ENCODE assay signal across 8 cellular contexts in the genomic region with DNA sequence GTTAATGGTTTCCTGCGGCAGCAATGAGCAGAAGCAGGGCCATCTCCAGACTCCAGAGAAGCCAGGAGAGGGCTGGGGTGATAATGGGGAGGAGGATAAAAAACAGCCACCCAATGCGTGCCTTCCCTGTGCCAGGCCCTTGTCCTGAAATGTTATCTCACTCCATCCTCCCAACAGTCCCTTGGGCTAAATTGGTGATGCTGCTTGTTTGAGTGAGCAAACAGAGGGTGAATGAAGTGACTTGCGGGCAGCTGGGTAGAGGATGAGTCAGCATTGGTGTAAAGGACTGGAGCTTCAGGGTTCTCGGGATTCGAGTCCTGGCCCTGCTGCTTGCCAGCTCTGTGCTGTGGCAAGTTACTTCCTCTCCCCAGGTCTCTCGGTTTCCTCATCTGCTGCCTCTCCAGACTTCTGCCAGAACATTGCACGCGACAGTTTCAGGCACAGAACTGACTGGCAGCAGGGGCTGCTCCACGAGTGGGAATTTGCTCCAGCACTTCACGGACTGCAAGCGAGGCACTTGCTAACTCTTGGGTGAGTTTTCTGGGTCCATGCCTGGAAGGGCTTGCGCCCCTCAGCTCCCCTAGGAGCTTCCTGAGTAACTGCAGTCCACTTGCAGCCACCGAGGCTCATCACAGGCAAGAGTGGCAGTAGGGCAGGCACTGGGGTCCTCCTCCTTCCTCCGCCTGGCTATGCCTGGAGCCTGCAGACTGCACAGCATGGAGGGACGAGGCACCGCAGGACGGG. TPM values are rescaled to one million over a fixed set of nuclear protein-coding genes. Genes with fewer than 3 reads are reported as not detected.
A peak's percentile ranks its signal among the peaks of the same experiment; 100 is the strongest.
DNase-seq lines count a peak whose midpoint lies in the region; ATAC-seq, FAIRE-seq and TF ChIP-seq lines count a peak whose summit lies in the region.

A gene with protein sequence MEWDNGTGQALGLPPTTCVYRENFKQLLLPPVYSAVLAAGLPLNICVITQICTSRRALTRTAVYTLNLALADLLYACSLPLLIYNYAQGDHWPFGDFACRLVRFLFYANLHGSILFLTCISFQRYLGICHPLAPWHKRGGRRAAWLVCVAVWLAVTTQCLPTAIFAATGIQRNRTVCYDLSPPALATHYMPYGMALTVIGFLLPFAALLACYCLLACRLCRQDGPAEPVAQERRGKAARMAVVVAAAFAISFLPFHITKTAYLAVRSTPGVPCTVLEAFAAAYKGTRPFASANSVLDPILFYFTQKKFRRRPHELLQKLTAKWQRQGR (plus strand): TSS at position 403 of the 744 bp plus-strand sequence. CDS start 24,181 bp downstream, outside the sequence.

- TF ChIP-seq POLR2A in A549 (IDR thresholded peaks at IDR 0.05; ENCODE audit: low read length) = peak; percentile 30; the same call in 1 of the 2 replicates

- H3K4me1 Mint-ChIP-seq in HFFc6 (ENCODE audit: low read depth) (peaks cover 17% of the 10 kb centered on the region), immature natural killer cell (no peaks in the 10 kb centered on the region)
- H3K4me1 Mint-ChIP-seq in stimulated activated memory B cell treated with anti-CD40 and anti-IgM and Interleukin-4, amounts not matched to agents 10 μg/mL and 1 μg/mL and 100 μg/mL, for 72 hours = peaks cover 36% of the 10 kb centered on the region

- H3K27me3 Mint-ChIP-seq in HFFc6 (ENCODE audit: insufficient read depth) (peaks cover 8% of the 10 kb centered on the region), immature natural killer cell (ENCODE audit: low read depth in 3 of 3) (peaks cover 2 to 5% (median 4%) of the 10 kb centered on the region in 3 donors)
- peaks cover 20% of the 10 kb centered on the region for H3K27me3 Mint-ChIP-seq in stimulated activated memory B cell treated with anti-CD40 and anti-IgM and Interleukin-4, amounts not matched to agents 10 μg/mL and 1 μg/mL and 100 μg/mL, for 72 hours

- CTCF ChIA-PET in A549 (lab: Yijun Ruan, JAX) = interaction anchor here (0.9 to 16.0 kb wide), 9 partner anchors 9 to 588 kb away, joined by 3 to 224 read pairs (median 4); no protein-coding TSS in a partner anchor

- intact Hi-C loops in Right ventricle myocardium inferior (cut with DNase I) = no loop called here

- 23% methylated on average over 16 of the region's 17 CpGs for WGBS in A549 (ENCODE audit: missing lambda C conversion rate)

- no peak for TF ChIP-seq EP300 in A549 (IDR thresholded peaks at IDR 0.05)

- peak within 1 kb of the TSS; percentile 47 for H3K4me3 ChIP-seq in A549

- H3K4me1 ChIP-seq in A549 = peaks cover 47% of the 10 kb centered on the region

- peak within 1 kb of the TSS; percentile 88 to 91 for H3K27ac ChIP-seq in A549

- peak; percentile 80 to 91 for ATAC-seq in A549
- ATAC-seq in Right ventricle myocardium inferior = peak; percentile 57
- peak; percentile 65 for ATAC-seq in stimulated activated memory B cell treated with anti-CD40 and anti-IgM and Interleukin-4, amounts not matched to agents 10 μg/mL and 1 μg/mL and 100 μg/mL, for 72 hours
- no peak for ATAC-seq in HG03097 (IDR thresholded peaks at IDR 0.05; ENCODE audit: low FRiP score, unreplicated experiment)

- no peak; a peak in 1 of 5 replicates for TF ChIP-seq RAD21 in A549 (conservative IDR thresholded peaks at IDR 0.05 in 1 of 2, IDR thresholded peaks at IDR 0.05 in 1 of 2)

- H3K27ac Mint-ChIP-seq in HFFc6 (peak within 1 kb of the TSS; percentile 52), immature natural killer cell (no peak within 1 kb of the TSS)
- peak within 1 kb of the TSS; percentile 50 for H3K27ac Mint-ChIP-seq in stimulated activated memory B cell treated with anti-CD40 and anti-IgM and Interleukin-4, amounts not matched to agents 10 μg/mL and 1 μg/mL and 100 μg/mL, for 72 hours

- FAIRE-seq in A549 (lab: Jason Lieb, UNC) = peak; percentile 96

- H3K4me3 Mint-ChIP-seq in HFFc6 (peak within 1 kb of the TSS; percentile 30; the same call in 1 of the 2 replicates), immature natural killer cell (peak within 1 kb of the TSS in 1 of 5 donors; percentile 13)
- H3K4me3 Mint-ChIP-seq in stimulated activated memory B cell treated with anti-CD40 and anti-IgM and Interleukin-4, amounts not matched to agents 10 μg/mL and 1 μg/mL and 100 μg/mL, for 72 hours = no peak within 1 kb of the TSS

- H3K36me3 Mint-ChIP-seq in HFFc6 (ENCODE audit: low read depth) = no peaks in the 10 kb centered on the region
- H3K36me3 Mint-ChIP-seq in stimulated activated memory B cell treated with anti-CD40 and anti-IgM and Interleukin-4, amounts not matched to agents 10 μg/mL and 1 μg/mL and 100 μg/mL, for 72 hours = no peaks in the 10 kb centered on the region
- H3K36me3 Mint-ChIP-seq in immature natural killer cell = no peaks in the 10 kb centered on the region

- H3K9me3 ChIP-seq in A549 = no peaks in the 10 kb centered on the region

- DNase-seq in A549 (ENCODE audit: low read depth in 1 of 2, low spot score in 1 of 2) (peak; percentile 93 to 97), HFFc6 (peak; percentile 68), SHP77 treated with DMSO at 0.1 percent for 48 hours (lab: John Stamatoyannopoulos, UW) (peak; percentile 97), Right ventricle myocardium inferior (ENCODE audit: missing footprints) (peak; percentile 59), immature natural killer cell (no peak), NCI-H1092 treated with DMSO at 0.1 percent for 48 hours (lab: John Stamatoyannopoulos, UW) (no peak)

- POLR2A ChIA-PET in A549 (lab: Yijun Ruan, JAX) = interaction anchor here (1.0 kb wide), 1 partner anchor 14 kb away, joined by 3 read pairs; no protein-coding TSS in a partner anchor

- no peak for TF ChIP-seq CTCF in A549 (IDR thresholded peaks at IDR 0.05)
- TF ChIP-seq CTCF in HFFc6 (IDR thresholded peaks at IDR 0.05) = no peak

- H3K9me3 Mint-ChIP-seq in HFFc6 (no peaks in the 10 kb centered on the region), immature natural killer cell (no peaks in the 10 kb centered on the region)
- no peaks in the 10 kb centered on the region for H3K9me3 Mint-ChIP-seq in stimulated activated memory B cell treated with anti-CD40 and anti-IgM and Interleukin-4, amounts not matched to agents 10 μg/mL and 1 μg/mL and 100 μg/mL, for 72 hours

- H3K4me2 ChIP-seq in A549 = peak within 1 kb of the TSS; percentile 90

TF ChIP-seq in A549, 52 proteins besides CTCF, POLR2A, EP300 and RAD21 (continues in another document):
- TF ChIP-seq RNF2 (IDR thresholded peaks at IDR 0.05; ENCODE audit: borderline replicate concordance, low read depth) = no peak
- TF ChIP-seq CBX8 (IDR thresholded peaks at IDR 0.05) = no peak
- TF ChIP-seq RCOR1 (IDR thresholded peaks at IDR 0.05; ENCODE audit: low read depth, low read length) = no peak
- no peak for TF ChIP-seq POLR2AphosphoS2 (conservative IDR thresholded peaks at IDR 0.05; ENCODE audit: low read length)
- no peak for TF ChIP-seq CHD4 (IDR thresholded peaks at IDR 0.05; ENCODE audit: borderline replicate concordance)
- TF ChIP-seq MAFK (IDR thresholded peaks at IDR 0.05; ENCODE audit: partially characterized antibody) = peak; percentile 98
- no peak for TF ChIP-seq ZSCAN20 (CRISPR knock-in tag; IDR thresholded peaks at IDR 0.05)
- TF ChIP-seq, protein P1, sequence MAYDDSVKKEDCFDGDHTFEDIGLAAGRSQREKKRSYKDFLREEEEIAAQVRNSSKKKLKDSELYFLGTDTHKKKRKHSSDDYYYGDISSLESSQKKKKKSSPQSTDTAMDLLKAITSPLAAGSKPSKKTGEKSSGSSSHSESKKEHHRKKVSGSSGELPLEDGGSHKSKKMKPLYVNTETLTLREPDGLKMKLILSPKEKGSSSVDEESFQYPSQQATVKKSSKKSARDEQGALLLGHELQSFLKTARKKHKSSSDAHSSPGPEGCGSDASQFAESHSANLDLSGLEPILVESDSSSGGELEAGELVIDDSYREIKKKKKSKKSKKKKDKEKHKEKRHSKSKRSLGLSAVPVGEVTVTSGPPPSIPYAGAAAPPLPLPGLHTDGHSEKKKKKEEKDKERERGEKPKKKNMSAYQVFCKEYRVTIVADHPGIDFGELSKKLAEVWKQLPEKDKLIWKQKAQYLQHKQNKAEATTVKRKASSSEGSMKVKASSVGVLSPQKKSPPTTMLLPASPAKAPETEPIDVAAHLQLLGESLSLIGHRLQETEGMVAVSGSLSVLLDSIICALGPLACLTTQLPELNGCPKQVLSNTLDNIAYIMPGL (CRISPR knock-in tag; IDR thresholded peaks at IDR 0.05; ENCODE audit: borderline replicate concordance) = no peak
- TF ChIP-seq ZC3H11A (IDR thresholded peaks at IDR 0.05) = no peak
- TF ChIP-seq HOXA7 (CRISPR knock-in tag; IDR thresholded peaks at IDR 0.05) = no peak
- 0 out of 2 replicates have a peak, but pooled peaks have one; percentile 40 for TF ChIP-seq HOXB13 (CRISPR knock-in tag; IDR thresholded peaks at IDR 0.05; ENCODE audit: low read depth)
- TF ChIP-seq, protein P2, sequence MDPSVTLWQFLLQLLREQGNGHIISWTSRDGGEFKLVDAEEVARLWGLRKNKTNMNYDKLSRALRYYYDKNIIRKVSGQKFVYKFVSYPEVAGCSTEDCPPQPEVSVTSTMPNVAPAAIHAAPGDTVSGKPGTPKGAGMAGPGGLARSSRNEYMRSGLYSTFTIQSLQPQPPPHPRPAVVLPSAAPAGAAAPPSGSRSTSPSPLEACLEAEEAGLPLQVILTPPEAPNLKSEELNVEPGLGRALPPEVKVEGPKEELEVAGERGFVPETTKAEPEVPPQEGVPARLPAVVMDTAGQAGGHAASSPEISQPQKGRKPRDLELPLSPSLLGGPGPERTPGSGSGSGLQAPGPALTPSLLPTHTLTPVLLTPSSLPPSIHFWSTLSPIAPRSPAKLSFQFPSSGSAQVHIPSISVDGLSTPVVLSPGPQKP (IDR thresholded peaks at IDR 0.05; ENCODE audit: low read depth, low read length) = no peak
- TF ChIP-seq ZFP36 (IDR thresholded peaks at IDR 0.05; ENCODE audit: borderline replicate concordance, partially characterized antibody) = no peak
- TF ChIP-seq, protein P3, sequence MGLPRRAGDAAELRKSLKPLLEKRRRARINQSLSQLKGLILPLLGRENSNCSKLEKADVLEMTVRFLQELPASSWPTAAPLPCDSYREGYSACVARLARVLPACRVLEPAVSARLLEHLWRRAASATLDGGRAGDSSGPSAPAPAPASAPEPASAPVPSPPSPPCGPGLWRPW (IDR thresholded peaks at IDR 0.05) = no peak
- peak; percentile 81 for TF ChIP-seq GATA3 (IDR thresholded peaks at IDR 0.05; ENCODE audit: borderline replicate concordance)
- peak; percentile 67; the same call in 1 of the 2 replicates for TF ChIP-seq HOXB5 (CRISPR knock-in tag; IDR thresholded peaks at IDR 0.05)

RNA-seq across cellular contexts. Expression of the gene that starts here (rescaled TPM):
- polyA plus RNA-seq in A549 (2011; rRNA removed) = 6.8 and 8.4 TPM in 2 replicates
- polyA plus RNA-seq in A549 (2012; cell fraction: cytosol; rRNA removed) = 37.8 and 59.4 TPM in 2 replicates
- polyA plus RNA-seq in A549 (2012; cell fraction: nucleus; rRNA removed) = 64.4 and 119 TPM in 2 replicates
- polyA plus RNA-seq in A549 (2017; fragmentation: RNase III; extraction: RNeasy Plus Mini Kit Qiagen cat#74134 plus additional on column Dnase treatment) = 8.8 to 11.2 TPM (median 9.1 TPM) in 3 replicates
- polyA minus RNA-seq in A549 (2011; rRNA and poly(A)+ RNA removed) = 7.6 and 11.6 TPM in 2 replicates
- 1 to 10 TPM in 4 of 6 experiments, under 1 TPM in 2; 0.54 to 2.4 (median 1.9) TPM for total RNA-seq in HFFc6 (2021; fragmentation: NEBNext Ultra II Directional; extraction: Animal tissue kit (Norgen Biotek cat#: 25700))
- total RNA-seq in Right ventricle myocardium inferior = 2.8 TPM
- 1 to 10 TPM in 1 of 3 donors, not detected in 2; 3.0 TPM for polyA plus RNA-seq in immature natural killer cell

Comparison
In these comparisons a context has a peak if more than half of its experiments do, and no peak if none do; other contexts are left out.
1. DNase-seq: peak in A549 (2 of 2), HFFc6 (single experiment), SHP77 treated with DMSO at 0.1 percent for 48 hours (single experiment) and Right ventricle myocardium inferior (single experiment); none in immature natural killer cell (0 of 3) and NCI-H1092 treated with DMSO at 0.1 percent for 48 hours (single experiment).
2. H3K27ac Mint-ChIP-seq: peak in HFFc6 (single experiment) and stimulated activated memory B cell treated with anti-CD40 and anti-IgM and Interleukin-4, amounts not matched to agents 10 μg/mL and 1 μg/mL and 100 μg/mL, for 72 hours (single experiment); none in immature natural killer cell (0 of 6).